Comparison of ENCODE assay signal across 8 cellular contexts in the genomic region with DNA sequence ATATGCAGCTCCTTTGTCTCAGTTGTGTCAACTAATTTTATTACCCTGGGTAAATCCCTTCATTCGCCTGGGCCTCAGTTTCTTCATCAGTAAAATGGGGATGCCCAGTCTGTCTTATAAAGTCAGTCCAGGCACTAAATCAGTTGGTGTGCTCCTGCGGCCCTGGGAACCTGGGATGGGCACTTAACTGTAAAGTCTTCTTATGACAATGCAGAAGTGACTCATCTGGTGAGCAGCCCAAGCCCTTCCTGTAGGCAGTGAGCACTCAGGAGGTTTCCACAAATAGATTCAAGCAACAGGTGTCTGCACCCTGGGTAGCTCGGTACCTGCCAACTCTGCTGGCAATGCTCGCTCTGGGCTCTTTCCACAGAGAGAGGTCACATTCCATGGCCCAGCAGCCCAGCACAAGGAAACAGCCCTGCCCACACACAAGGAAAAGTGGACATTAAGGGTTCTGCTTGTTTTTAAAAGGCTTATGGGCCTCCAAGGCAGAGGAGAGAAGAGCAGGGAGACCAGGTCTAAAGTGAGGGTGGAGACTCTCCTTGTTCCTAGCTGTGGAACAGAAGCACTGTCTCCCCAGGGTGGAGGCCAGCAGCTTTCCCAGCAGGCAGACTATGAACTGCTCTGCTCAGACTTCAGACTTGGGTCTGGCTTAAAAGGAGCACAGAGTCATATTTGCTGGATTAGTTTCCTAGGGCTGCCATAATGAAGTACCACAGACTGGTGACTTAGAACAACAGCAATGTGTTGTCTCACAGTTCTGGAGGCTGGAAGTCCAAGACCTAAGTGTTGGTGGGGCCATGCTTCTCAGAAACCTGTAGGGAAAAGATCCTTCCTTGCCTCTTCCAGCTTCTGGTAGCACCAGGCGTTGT.
A peak's percentile ranks its signal among the peaks of the same experiment; 100 is the strongest.
DNase-seq lines count a peak whose midpoint lies in the region; ATAC-seq, FAIRE-seq and TF ChIP-seq lines count a peak whose summit lies in the region.

No MANE protein-coding gene starts in this region.

- H3K27ac ChIP-seq in CD8-positive, alpha-beta T cell (ENCODE audit: low read depth, low read length), result no peak overlapping the region

- peak; percentile 99 for ATAC-seq in GM21717 (IDR thresholded peaks at IDR 0.05; ENCODE audit: unreplicated experiment)
- no peak for ATAC-seq in CD8-positive, alpha-beta T cell

- H3K9me3 Mint-ChIP-seq in CD8-positive, alpha-beta T cell, result no peaks in the 10 kb centered on the region
- no peaks in the 10 kb centered on the region for H3K9me3 Mint-ChIP-seq in glutamatergic neuron (ENCODE audit: unreplicated experiment)

- H3K27ac Mint-ChIP-seq in CD8-positive, alpha-beta T cell, result no peak overlapping the region
- H3K27ac Mint-ChIP-seq in glutamatergic neuron (ENCODE audit: unreplicated experiment), result no peak overlapping the region

- no peaks in the 10 kb centered on the region for H3K4me1 Mint-ChIP-seq in CD8-positive, alpha-beta T cell (ENCODE audit: low read depth)
- H3K4me1 Mint-ChIP-seq in glutamatergic neuron (ENCODE audit: low read depth, unreplicated experiment), result no peaks in the 10 kb centered on the region

- POLR2A ChIA-PET in CD8-positive, alpha-beta T cell (lab: Charles Lee), result no interaction called here

- H3K36me3 ChIP-seq in CD8-positive, alpha-beta T cell (ENCODE audit: insufficient read depth, low read length), result no peaks in the 10 kb centered on the region

- DNase-seq in GM12891 (ENCODE audit: insufficient read length, low spot score) (peak; percentile 15), HS-5 (ENCODE audit: low read depth) (peak; percentile 19), dedifferentiated amniotic fluid mesenchymal stem cell (ENCODE audit: extremely low spot score) (peak; percentile 17), skeletal muscle cell (ENCODE audit: low read depth) (peak; percentile 68), DMS79 treated with DMSO at 0.1 percent for 48 hours (lab: John Stamatoyannopoulos, UW) (no peak), glutamatergic neuron (no peak)
- DNase-seq in CD8-positive, alpha-beta T cell, result no peak

- FAIRE-seq in GM12891 (lab: Jason Lieb, UNC), result peak; percentile 63

- no peak for TF ChIP-seq CTCF in CD8-positive, alpha-beta T cell (IDR thresholded peaks at IDR 0.05)
- TF ChIP-seq CTCF in glutamatergic neuron (IDR thresholded peaks at IDR 0.05; ENCODE audit: partially characterized antibody, unreplicated experiment), result no peak

- no peak overlapping the region for H3K4me3 ChIP-seq in skeletal muscle cell (ENCODE audit: low read depth, low read length)
- H3K4me3 ChIP-seq in CD8-positive, alpha-beta T cell (ENCODE audit: low read depth, low read length), result no peak overlapping the region

- no peaks in the 10 kb centered on the region for H3K9me3 ChIP-seq in CD8-positive, alpha-beta T cell (ENCODE audit: low read length)

- intact Hi-C loops in CD8-positive, alpha-beta T cell (cut with DNase I, micrococcal nuclease), result no loop called here

- CTCF ChIA-PET in CD8-positive, alpha-beta T cell (lab: Charles Lee), result no interaction called here

- no peak overlapping the region for H3K4me3 Mint-ChIP-seq in CD8-positive, alpha-beta T cell
- H3K4me3 Mint-ChIP-seq in glutamatergic neuron (ENCODE audit: unreplicated experiment), result no peak overlapping the region

- no peaks in the 10 kb centered on the region for H3K36me3 Mint-ChIP-seq in CD8-positive, alpha-beta T cell
- H3K36me3 Mint-ChIP-seq in glutamatergic neuron (ENCODE audit: unreplicated experiment), result no peaks in the 10 kb centered on the region

- no peak for TF ChIP-seq POLR2A in GM12891 (IDR thresholded peaks at IDR 0.05; ENCODE audit: low read depth, low read length)

- peaks cover 9% of the 10 kb centered on the region for H3K27me3 Mint-ChIP-seq in CD8-positive, alpha-beta T cell (ENCODE audit: low read depth)
- H3K27me3 Mint-ChIP-seq in glutamatergic neuron (ENCODE audit: unreplicated experiment), result peaks cover 1% of the 10 kb centered on the region

- H3K4me1 ChIP-seq in CD8-positive, alpha-beta T cell (ENCODE audit: insufficient read depth, low read length), result no peaks in the 10 kb centered on the region

- H3K27me3 ChIP-seq in CD8-positive, alpha-beta T cell (ENCODE audit: insufficient read depth, low read length), result no peaks in the 10 kb centered on the region

TF ChIP-seq in GM12891, 5 proteins besides CTCF, POLR2A, EP300 and RAD21:
- no peak for TF ChIP-seq SPI1 (IDR thresholded peaks at IDR 0.05; ENCODE audit: low read depth, low read length)
- TF ChIP-seq PAX5 (IDR thresholded peaks at IDR 0.05; ENCODE audit: insufficient read depth, low read length, severe bottlenecking), result no peak
- TF ChIP-seq POLR2AphosphoS5 (IDR thresholded peaks at IDR 0.05; ENCODE audit: low read depth, low read length), result no peak
- no peak for TF ChIP-seq POU2F2 (IDR thresholded peaks at IDR 0.05; ENCODE audit: low read depth, low read length)
- TF ChIP-seq TAF1 (IDR thresholded peaks at IDR 0.05; ENCODE audit: low read depth, low read length), result no peak

Comparison
In these comparisons a context has a peak if more than half of its experiments do, and no peak if none do; other contexts are left out.
1. DNase-seq: peak in GM12891 (single experiment), HS-5 (single experiment), dedifferentiated amniotic fluid mesenchymal stem cell (single experiment) and skeletal muscle cell (single experiment); none in DMS79 treated with DMSO at 0.1 percent for 48 hours (single experiment), CD8-positive, alpha-beta T cell (0 of 7) and glutamatergic neuron (single experiment).